1 cellular context compared by ENCODE assay signal in genomic region chr19:6460099-6460884, GRCh38.
TF ChIP-seq lines count a peak whose summit lies in the region.

No MANE protein-coding gene starts in this region.

TF ChIP-seq in HepG2, 621 proteins besides CTCF, POLR2A, EP300 and RAD21 (continued from another document and continues in another):
- TF ChIP-seq ELF3 (CRISPR knock-in tag; IDR thresholded peaks at IDR 0.05), result 0 out of 2 replicates have a peak, but pooled peaks have one; percentile 1
- no peak for TF ChIP-seq MIER2 (CRISPR knock-in tag; IDR thresholded peaks at IDR 0.05)
- peak; percentile 44; the same call in 1 of the 3 replicates for TF ChIP-seq MXI1 (IDR thresholded peaks at IDR 0.05; ENCODE audit: borderline replicate concordance, low read depth, low read length)
- TF ChIP-seq, protein P1, sequence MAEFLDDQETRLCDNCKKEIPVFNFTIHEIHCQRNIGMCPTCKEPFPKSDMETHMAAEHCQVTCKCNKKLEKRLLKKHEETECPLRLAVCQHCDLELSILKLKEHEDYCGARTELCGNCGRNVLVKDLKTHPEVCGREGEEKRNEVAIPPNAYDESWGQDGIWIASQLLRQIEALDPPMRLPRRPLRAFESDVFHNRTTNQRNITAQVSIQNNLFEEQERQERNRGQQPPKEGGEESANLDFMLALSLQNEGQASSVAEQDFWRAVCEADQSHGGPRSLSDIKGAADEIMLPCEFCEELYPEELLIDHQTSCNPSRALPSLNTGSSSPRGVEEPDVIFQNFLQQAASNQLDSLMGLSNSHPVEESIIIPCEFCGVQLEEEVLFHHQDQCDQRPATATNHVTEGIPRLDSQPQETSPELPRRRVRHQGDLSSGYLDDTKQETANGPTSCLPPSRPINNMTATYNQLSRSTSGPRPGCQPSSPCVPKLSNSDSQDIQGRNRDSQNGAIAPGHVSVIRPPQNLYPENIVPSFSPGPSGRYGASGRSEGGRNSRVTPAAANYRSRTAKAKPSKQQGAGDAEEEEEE (CRISPR knock-in tag; IDR thresholded peaks at IDR 0.05; ENCODE audit: borderline replicate concordance), result no peak
- TF ChIP-seq GZF1 (CRISPR knock-in tag; IDR thresholded peaks at IDR 0.05), result no peak
- TF ChIP-seq ZNF629 (CRISPR knock-in tag; conservative IDR thresholded peaks at IDR 0.05), result no peak
- no peak for TF ChIP-seq DNMT3B (CRISPR knock-in tag; conservative IDR thresholded peaks at IDR 0.05)
- peak; percentile 58; the same call in 1 of the 2 replicates for TF ChIP-seq ZNF740 (CRISPR knock-in tag; IDR thresholded peaks at IDR 0.05)
- TF ChIP-seq SAFB2 (CRISPR knock-in tag; IDR thresholded peaks at IDR 0.05; ENCODE audit: borderline replicate concordance, low read depth), result no peak
- TF ChIP-seq ZNF687 (CRISPR knock-in tag; IDR thresholded peaks at IDR 0.05), result peak; percentile 71
- TF ChIP-seq NFRKB (IDR thresholded peaks at IDR 0.05), result no peak
- TF ChIP-seq SOX6 (IDR thresholded peaks at IDR 0.05), result no peak
- TF ChIP-seq SOX6 (CRISPR knock-in tag; IDR thresholded peaks at IDR 0.05), result no peak
- TF ChIP-seq, protein P2, sequence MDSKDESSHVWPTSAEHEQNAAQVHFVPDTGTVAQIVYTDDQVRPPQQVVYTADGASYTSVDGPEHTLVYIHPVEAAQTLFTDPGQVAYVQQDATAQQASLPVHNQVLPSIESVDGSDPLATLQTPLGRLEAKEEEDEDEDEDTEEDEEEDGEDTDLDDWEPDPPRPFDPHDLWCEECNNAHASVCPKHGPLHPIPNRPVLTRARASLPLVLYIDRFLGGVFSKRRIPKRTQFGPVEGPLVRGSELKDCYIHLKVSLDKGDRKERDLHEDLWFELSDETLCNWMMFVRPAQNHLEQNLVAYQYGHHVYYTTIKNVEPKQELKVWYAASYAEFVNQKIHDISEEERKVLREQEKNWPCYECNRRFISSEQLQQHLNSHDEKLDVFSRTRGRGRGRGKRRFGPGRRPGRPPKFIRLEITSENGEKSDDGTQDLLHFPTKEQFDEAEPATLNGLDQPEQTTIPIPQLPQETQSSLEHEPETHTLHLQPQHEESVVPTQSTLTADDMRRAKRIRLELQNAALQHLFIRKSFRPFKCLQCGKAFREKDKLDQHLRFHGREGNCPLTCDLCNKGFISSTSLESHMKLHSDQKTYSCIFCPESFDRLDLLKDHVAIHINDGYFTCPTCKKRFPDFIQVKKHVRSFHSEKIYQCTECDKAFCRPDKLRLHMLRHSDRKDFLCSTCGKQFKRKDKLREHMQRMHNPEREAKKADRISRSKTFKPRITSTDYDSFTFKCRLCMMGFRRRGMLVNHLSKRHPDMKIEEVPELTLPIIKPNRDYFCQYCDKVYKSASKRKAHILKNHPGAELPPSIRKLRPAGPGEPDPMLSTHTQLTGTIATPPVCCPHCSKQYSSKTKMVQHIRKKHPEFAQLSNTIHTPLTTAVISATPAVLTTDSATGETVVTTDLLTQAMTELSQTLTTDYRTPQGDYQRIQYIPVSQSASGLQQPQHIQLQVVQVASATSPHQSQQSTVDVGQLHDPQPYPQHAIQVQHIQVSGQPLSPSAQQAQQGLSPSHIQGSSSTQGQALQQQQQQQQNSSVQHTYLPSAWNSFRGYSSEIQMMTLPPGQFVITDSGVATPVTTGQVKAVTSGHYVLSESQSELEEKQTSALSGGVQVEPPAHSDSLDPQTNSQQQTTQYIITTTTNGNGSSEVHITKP (CRISPR knock-in tag; IDR thresholded peaks at IDR 0.05; ENCODE audit: low read depth), result no peak
- TF ChIP-seq NFE2L2 (IDR thresholded peaks at IDR 0.05; ENCODE audit: low read length), result no peak
- TF ChIP-seq SP140L (CRISPR knock-in tag; IDR thresholded peaks at IDR 0.05; ENCODE audit: borderline replicate concordance), result no peak
- peak; percentile 71 for TF ChIP-seq ELF1 (CRISPR knock-in tag; IDR thresholded peaks at IDR 0.05)
- no peak; the same call in 1 of the 2 replicates for TF ChIP-seq IRF2 (CRISPR knock-in tag; IDR thresholded peaks at IDR 0.05)
- no peak for TF ChIP-seq TRIM24 (CRISPR knock-in tag; IDR thresholded peaks at IDR 0.05)
- TF ChIP-seq, protein P3, sequence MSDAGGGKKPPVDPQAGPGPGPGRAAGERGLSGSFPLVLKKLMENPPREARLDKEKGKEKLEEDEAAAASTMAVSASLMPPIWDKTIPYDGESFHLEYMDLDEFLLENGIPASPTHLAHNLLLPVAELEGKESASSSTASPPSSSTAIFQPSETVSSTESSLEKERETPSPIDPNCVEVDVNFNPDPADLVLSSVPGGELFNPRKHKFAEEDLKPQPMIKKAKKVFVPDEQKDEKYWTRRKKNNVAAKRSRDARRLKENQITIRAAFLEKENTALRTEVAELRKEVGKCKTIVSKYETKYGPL (CRISPR knock-in tag; IDR thresholded peaks at IDR 0.05), result 0 out of 2 replicates have a peak, but pooled peaks have one; percentile 25
- TF ChIP-seq ZNF121 (CRISPR knock-in tag; IDR thresholded peaks at IDR 0.05), result no peak
- TF ChIP-seq KLF15 (CRISPR knock-in tag; IDR thresholded peaks at IDR 0.05; ENCODE audit: borderline replicate concordance), result no peak
- no peak; the same call in 1 of the 2 replicates for TF ChIP-seq HOXA5 (CRISPR knock-in tag; IDR thresholded peaks at IDR 0.05)
- TF ChIP-seq IRF1 (CRISPR knock-in tag; IDR thresholded peaks at IDR 0.05; ENCODE audit: low read depth), result no peak
- peak; percentile 49; the same call in 1 of the 2 replicates for TF ChIP-seq NCOA1 (CRISPR knock-in tag; IDR thresholded peaks at IDR 0.05)
- TF ChIP-seq SP5 (CRISPR knock-in tag; IDR thresholded peaks at IDR 0.05; ENCODE audit: borderline replicate concordance, low read depth), result peak; percentile 30; the same call in 1 of the 2 replicates
- no peak for TF ChIP-seq ZSCAN12 (CRISPR knock-in tag; IDR thresholded peaks at IDR 0.05)
- no peak for TF ChIP-seq ETS1 (CRISPR knock-in tag; IDR thresholded peaks at IDR 0.05)
- TF ChIP-seq ZBTB21 (CRISPR knock-in tag; IDR thresholded peaks at IDR 0.05), result no peak
- TF ChIP-seq ZNF232 (CRISPR knock-in tag; IDR thresholded peaks at IDR 0.05; ENCODE audit: borderline replicate concordance), result no peak
- peak; percentile 27 for TF ChIP-seq PTBP1 (IDR thresholded peaks at IDR 0.05; ENCODE audit: low read depth, low read length, poor library complexity, severe bottlenecking)
- peak; percentile 70; the same call in 1 of the 2 replicates for TF ChIP-seq TFDP1 (CRISPR knock-in tag; IDR thresholded peaks at IDR 0.05; ENCODE audit: borderline replicate concordance)
- no peak for TF ChIP-seq ZNF317 (CRISPR knock-in tag; IDR thresholded peaks at IDR 0.05)
- TF ChIP-seq SOX5 (CRISPR knock-in tag; IDR thresholded peaks at IDR 0.05; ENCODE audit: borderline replicate concordance), result peak; percentile 39; the same call in 1 of the 2 replicates
- TF ChIP-seq CAMTA2 (CRISPR knock-in tag; IDR thresholded peaks at IDR 0.05; ENCODE audit: borderline replicate concordance), result no peak
- TF ChIP-seq, protein P4, sequence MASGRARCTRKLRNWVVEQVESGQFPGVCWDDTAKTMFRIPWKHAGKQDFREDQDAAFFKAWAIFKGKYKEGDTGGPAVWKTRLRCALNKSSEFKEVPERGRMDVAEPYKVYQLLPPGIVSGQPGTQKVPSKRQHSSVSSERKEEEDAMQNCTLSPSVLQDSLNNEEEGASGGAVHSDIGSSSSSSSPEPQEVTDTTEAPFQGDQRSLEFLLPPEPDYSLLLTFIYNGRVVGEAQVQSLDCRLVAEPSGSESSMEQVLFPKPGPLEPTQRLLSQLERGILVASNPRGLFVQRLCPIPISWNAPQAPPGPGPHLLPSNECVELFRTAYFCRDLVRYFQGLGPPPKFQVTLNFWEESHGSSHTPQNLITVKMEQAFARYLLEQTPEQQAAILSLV (CRISPR knock-in tag; IDR thresholded peaks at IDR 0.05; ENCODE audit: borderline replicate concordance), result no peak
- TF ChIP-seq, protein P5, sequence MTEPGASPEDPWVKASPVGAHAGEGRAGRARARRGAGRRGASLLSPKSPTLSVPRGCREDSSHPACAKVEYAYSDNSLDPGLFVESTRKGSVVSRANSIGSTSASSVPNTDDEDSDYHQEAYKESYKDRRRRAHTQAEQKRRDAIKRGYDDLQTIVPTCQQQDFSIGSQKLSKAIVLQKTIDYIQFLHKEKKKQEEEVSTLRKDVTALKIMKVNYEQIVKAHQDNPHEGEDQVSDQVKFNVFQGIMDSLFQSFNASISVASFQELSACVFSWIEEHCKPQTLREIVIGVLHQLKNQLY (CRISPR knock-in tag; IDR thresholded peaks at IDR 0.05), result no peak
- no peak for TF ChIP-seq BHLHE40 (IDR thresholded peaks at IDR 0.05; ENCODE audit: low read length)
- no peak for TF ChIP-seq ZSCAN31 (CRISPR knock-in tag; IDR thresholded peaks at IDR 0.05; ENCODE audit: low read depth)
- TF ChIP-seq NR1H2 (CRISPR knock-in tag; IDR thresholded peaks at IDR 0.05; ENCODE audit: borderline replicate concordance, low read depth), result no peak
- no peak for TF ChIP-seq SNRNP70 (IDR thresholded peaks at IDR 0.05; ENCODE audit: low read depth, low read length)
- TF ChIP-seq ZKSCAN8 (CRISPR knock-in tag; IDR thresholded peaks at IDR 0.05; ENCODE audit: borderline replicate concordance), result peak; percentile 62; the same call in 1 of the 2 replicates
- TF ChIP-seq NFKB2 (CRISPR knock-in tag; IDR thresholded peaks at IDR 0.05; ENCODE audit: borderline replicate concordance), result peak; percentile 41; the same call in 1 of the 2 replicates
- no peak for TF ChIP-seq ZNF260 (CRISPR knock-in tag; IDR thresholded peaks at IDR 0.05; ENCODE audit: borderline replicate concordance, low read depth)
- TF ChIP-seq FOSL1 (CRISPR knock-in tag; IDR thresholded peaks at IDR 0.05; ENCODE audit: borderline replicate concordance), result no peak
- no peak for TF ChIP-seq FIP1L1 (IDR thresholded peaks at IDR 0.05; ENCODE audit: borderline replicate concordance, insufficient read depth, low read depth, low read length)
- TF ChIP-seq ZNF235 (CRISPR knock-in tag; IDR thresholded peaks at IDR 0.05; ENCODE audit: borderline replicate concordance), result no peak
- no peak for TF ChIP-seq ZNF75D (CRISPR knock-in tag; IDR thresholded peaks at IDR 0.05; ENCODE audit: borderline replicate concordance)
- peak; percentile 46; the same call in 1 of the 2 replicates for TF ChIP-seq SP2 (CRISPR knock-in tag; IDR thresholded peaks at IDR 0.05)
- no peak for TF ChIP-seq ZNF672 (CRISPR knock-in tag; IDR thresholded peaks at IDR 0.05)
- no peak for TF ChIP-seq NFKBIZ (CRISPR knock-in tag; IDR thresholded peaks at IDR 0.05)
- no peak for TF ChIP-seq NFATC3 (CRISPR knock-in tag; IDR thresholded peaks at IDR 0.05)
